ENCODE assay signal across 8 cellular contexts in genomic region chr15:39996228-39996627, GRCh38. TPM values are rescaled to one million over a fixed set of nuclear protein-coding genes. Genes with fewer than 3 reads are reported as not detected.
A peak's percentile ranks its signal among the peaks of the same experiment; 100 is the strongest.
DNase-seq lines count a peak whose midpoint lies in the region; ATAC-seq, FAIRE-seq and TF ChIP-seq lines count a peak whose summit lies in the region.
"Not testable (repeated sequence)": the region's sequence is repeated elsewhere in the genome, so short reads cannot be mapped to it uniquely, and the experiment has no call there.

No MANE protein-coding gene starts in this region.

- H4K8ac ChIP-seq in IMR-90 (ENCODE audit: low read depth in 2 of 2, low read length in 2 of 2) (0 out of 4 replicates have a peak overlapping the region, but pooled peaks of 1 of the 2 experiments have one; percentile 0), mesendoderm (ENCODE audit: low read depth, low read length) (peak overlapping the region; percentile 56)

- peaks cover 14 to 15% of the 10 kb centered on the region in 2 experiments; a peak in 3 of 4 replicates for H3K79me1 ChIP-seq in IMR-90 (ENCODE audit: low read depth in 1 of 2, low read length in 2 of 2)
- H3K79me1 ChIP-seq in mesendoderm (ENCODE audit: low read length) = not testable (repeated sequence)

- H3K36me3 ChIP-seq in GM23338 (ENCODE audit: insufficient read depth) (peaks cover 62% of the 10 kb centered on the region), IMR-90 (ENCODE audit: control insufficient read depth, insufficient read depth, low read length) (peaks cover 35% of the 10 kb centered on the region), bronchial epithelial cell (ENCODE audit: control insufficient read depth, insufficient read depth, low read length) (peaks cover 15% of the 10 kb centered on the region)
- H3K36me3 ChIP-seq in mesendoderm (ENCODE audit: control insufficient read depth, insufficient read depth, low read length) = not testable (repeated sequence)

- H2BK15ac ChIP-seq in IMR-90 (ENCODE audit: low read depth, low read length); mesendoderm (replicated peaks; ENCODE audit: low read depth): not testable (repeated sequence)

- POLR2A ChIA-PET in IMR-90 (lab: Charles Lee; ENCODE audit: unreplicated experiment); RWPE1 (lab: Yijun Ruan, JAX; ENCODE audit: low non-redundant PET); WTC11 (lab: Charles Lee): not testable (repeated sequence)

- H3K27me3 ChIP-seq in GM23338 (ENCODE audit: insufficient read depth); IMR-90 (ENCODE audit: control insufficient read depth, insufficient read depth, low read length); bronchial epithelial cell (ENCODE audit: control insufficient read depth, insufficient read depth, low read length); foreskin keratinocyte; mesendoderm (ENCODE audit: insufficient read depth, low read length, poor library complexity): not testable (repeated sequence)

- in situ Hi-C loops in IMR-90 (cut with MboI; ENCODE audit: low sequenced_read_pairs) = not testable (repeated sequence)

- not testable (repeated sequence) for TF ChIP-seq POLR2A in IMR-90 (IDR thresholded peaks at IDR 0.05; ENCODE audit: low read depth, low read length)

- H2BK20ac ChIP-seq in IMR-90 (ENCODE audit: low read depth, low read length) = peak overlapping the region; percentile 15; the same call in 1 of the 2 replicates

- H4K20me1 ChIP-seq in GM23338 (replicated peaks; ENCODE audit: insufficient read depth); IMR-90 (ENCODE audit: insufficient read depth, low read length): not testable (repeated sequence)

- no CpG with 5 or more reads among the region's 2 CpGs for WGBS in IMR-90 (ENCODE audit: extremely low coverage in 2 of 2, insufficient read length in 1 of 2), 2 experiments
- no CpG with 5 or more reads among the region's 2 CpGs for WGBS in mesendoderm (ENCODE audit: extremely low coverage, insufficient coverage, low lambda C conversion rate)

- H4K91ac ChIP-seq in IMR-90 (ENCODE audit: insufficient read depth, low read depth, low read length) = not testable (repeated sequence)

- dilution Hi-C loops in IMR-90 (cut with HindIII; ENCODE audit: low sequenced_read_pairs, unreplicated experiment) = not testable (repeated sequence)

- H3K56ac ChIP-seq in IMR-90 (ENCODE audit: extremely low read depth, insufficient read depth, low read length); mesendoderm (ENCODE audit: low read length): not testable (repeated sequence)

- H3K18ac ChIP-seq in IMR-90 (ENCODE audit: low read depth, low read length); mesendoderm (ENCODE audit: low read length): not testable (repeated sequence)

- H3K4me1 ChIP-seq in GM23338 (ENCODE audit: insufficient read depth); IMR-90 (ENCODE audit: control insufficient read depth, insufficient read depth, low read length); mesendoderm (ENCODE audit: control insufficient read depth, low read depth, low read length): not testable (repeated sequence)
- peaks cover 11% of the 10 kb centered on the region for H3K4me1 ChIP-seq in foreskin keratinocyte

- not testable (repeated sequence) for ATAC-seq in GM23338; IMR-90 (ENCODE audit: low read depth); WTC11
- peak; percentile 19 for ATAC-seq in foreskin keratinocyte

- FAIRE-seq in bronchial epithelial cell (lab: Jason Lieb, UNC) = not testable (repeated sequence)

- H3K4me3 ChIP-seq in GM23338; IMR-90 (ENCODE audit: insufficient read depth, low read depth, low read length); bronchial epithelial cell (ENCODE audit: low read depth, low read length); epithelial cell of esophagus (ENCODE audit: low read length); mesendoderm (ENCODE audit: low read length): not testable (repeated sequence)

- not testable (repeated sequence) for H3K4me3 Mint-ChIP-seq in GM23338, WTC11

- H3K27ac Mint-ChIP-seq in GM23338 (peak overlapping the region; percentile 68; the same call in 1 of the 2 replicates), WTC11 (peak overlapping the region; percentile 68)

- peak overlapping the region; percentile 13; the same call in 1 of the 2 replicates for H2AK5ac ChIP-seq in IMR-90 (ENCODE audit: low read depth, low read length)
- not testable (repeated sequence) for H2AK5ac ChIP-seq in mesendoderm (ENCODE audit: low read length)

- H3K36me3 Mint-ChIP-seq in GM23338 (ENCODE audit: low read depth) (peaks cover 69% of the 10 kb centered on the region), WTC11 (peaks cover 57% of the 10 kb centered on the region)

- H2AFZ ChIP-seq in GM23338; IMR-90 (replicated peaks; ENCODE audit: low read length, poor library complexity): not testable (repeated sequence)

- not testable (repeated sequence) for H3K4me1 Mint-ChIP-seq in GM23338, WTC11

- not testable (repeated sequence) for DNase-seq in GM23338 (ENCODE audit: low spot score); IMR-90; RWPE1 (ENCODE audit: low spot score); WTC11 (ENCODE audit: low spot score); mesendoderm
- DNase-seq in bronchial epithelial cell (ENCODE audit: low read depth) (peak; percentile 59), epithelial cell of esophagus (ENCODE audit: low read depth) (peak; percentile 63), foreskin keratinocyte (peak; percentile 17 to 52)

- not testable (repeated sequence) for H3K9me3 ChIP-seq in IMR-90 (ENCODE audit: control insufficient read depth, insufficient read depth, low read length)

- H2BK5ac ChIP-seq in IMR-90 (ENCODE audit: low read depth, low read length, poor library complexity, severe bottlenecking) = peak overlapping the region; percentile 16
- not testable (repeated sequence) for H2BK5ac ChIP-seq in mesendoderm (ENCODE audit: low read length)

- H3K27me3 Mint-ChIP-seq in GM23338 (ENCODE audit: insufficient read depth, low read depth, poor library complexity); WTC11 (ENCODE audit: low read depth): not testable (repeated sequence)

- not testable (repeated sequence) for H2AK9ac ChIP-seq in IMR-90 (replicated peaks; ENCODE audit: low read depth, low read length, poor library complexity)

- H3K9me1 ChIP-seq in IMR-90 (ENCODE audit: insufficient read depth, low read length) = peaks cover 11% of the 10 kb centered on the region

- H3K79me2 ChIP-seq in GM23338 (replicated peaks; ENCODE audit: insufficient read depth); mesendoderm (ENCODE audit: control insufficient read depth, insufficient read depth, low read length): not testable (repeated sequence)

- CTCF ChIA-PET in IMR-90 (lab: Yijun Ruan, JAX); WTC11 (lab: Charles Lee): not testable (repeated sequence)
- CTCF ChIA-PET in RWPE1 (lab: Yijun Ruan, JAX) = interaction anchor here (0.7 to 1.2 kb wide), 2 partner anchors 8 to 13 kb away, joined by 4 to 8 read pairs; no protein-coding TSS in a partner anchor

- H3K9ac ChIP-seq in IMR-90 (ENCODE audit: low read depth, low read length); mesendoderm (ENCODE audit: low read length): not testable (repeated sequence)

- H2BK120ac ChIP-seq in IMR-90 (ENCODE audit: low read depth, low read length); mesendoderm (ENCODE audit: low read depth, low read length): not testable (repeated sequence)

- H3K27ac ChIP-seq in GM23338 (ENCODE audit: low read depth) = peak overlapping the region; percentile 65; the same call in 1 of the 2 replicates
- H3K27ac ChIP-seq in IMR-90 (ENCODE audit: insufficient read depth, low read length); foreskin keratinocyte; mesendoderm (ENCODE audit: low read depth, low read length): not testable (repeated sequence)
- 0 out of 2 replicates have a peak overlapping the region, but pooled peaks have one; percentile 26 for H3K27ac ChIP-seq in RWPE1

- H3F3A ChIP-seq in GM23338 (replicated peaks; ENCODE audit: low read depth) = peaks cover 10% of the 10 kb centered on the region

- not testable (repeated sequence) for H3K23ac ChIP-seq in IMR-90 (ENCODE audit: low read depth, low read length); mesendoderm (ENCODE audit: low read length)

- not testable (repeated sequence) for H3K14ac ChIP-seq in IMR-90 (replicated peaks; ENCODE audit: low read depth, low read length)

- not testable (repeated sequence) for TF ChIP-seq CTCF in GM23338 (conservative IDR thresholded peaks at IDR 0.05; ENCODE audit: low read depth in 2 of 2); IMR-90 (conservative IDR thresholded peaks at IDR 0.05; ENCODE audit: low read depth, low read length); RWPE1 (conservative IDR thresholded peaks at IDR 0.05; ENCODE audit: low read depth); WTC11 (IDR thresholded peaks at IDR 0.05); bronchial epithelial cell (IDR thresholded peaks at IDR 0.05; ENCODE audit: insufficient read depth, low read length, severe bottlenecking); epithelial cell of esophagus (IDR thresholded peaks at IDR 0.05; ENCODE audit: insufficient read depth, low read depth, low read length, missing control alignments); foreskin keratinocyte (conservative IDR thresholded peaks at IDR 0.05)

- H3K9me2 ChIP-seq in GM23338 (ENCODE audit: insufficient read depth) = not testable (repeated sequence)

- H4K5ac ChIP-seq in IMR-90 (ENCODE audit: low read depth, low read length); mesendoderm (ENCODE audit: low read length): not testable (repeated sequence)

- not testable (repeated sequence) for H3K9me3 Mint-ChIP-seq in GM23338, WTC11

- peak overlapping the region; percentile 5; the same call in 1 of the 2 replicates for H3K4ac ChIP-seq in IMR-90 (ENCODE audit: low read depth, low read length)
- not testable (repeated sequence) for H3K4ac ChIP-seq in mesendoderm (ENCODE audit: low read depth, low read length)

- intact Hi-C loops in IMR-90 (cut with micrococcal nuclease) = loop anchor here (5.0 kb wide), 1 partner anchor 44 kb away; no protein-coding TSS in a partner anchor

- not testable (repeated sequence) for H3K4me2 ChIP-seq in GM23338; IMR-90 (ENCODE audit: low read depth, low read length); mesendoderm (ENCODE audit: low read length)

- not testable (repeated sequence) for BruUV-seq in IMR-90 (replicated peaks; lab: Mats Ljungman, UMichigan)

- not testable (repeated sequence) for TF ChIP-seq RAD21 in IMR-90 (IDR thresholded peaks at IDR 0.05; ENCODE audit: low read length)

RNA-seq across cellular contexts. Expression of gene SRP14, which starts 42.8 kb away (rescaled TPM):
- 249 and 294 TPM in 2 replicates for total RNA-seq in GM23338 (2014; rRNA removed; shearing (Covaris generic))
- polyA plus RNA-seq in GM23338 (2016; fragmentation: Nextera tagmentation; extraction: Ambion mirVana) (1,410 and 1,412 TPM in 2 replicates), IMR-90 (2012; rRNA removed) (295 and 296 TPM in 2 replicates), foreskin keratinocyte (403 and 413 TPM in 2 replicates)
- total RNA-seq in IMR-90 (2012; rRNA removed) (106 and 205 TPM in 2 replicates), WTC11 (2021) (190 to 199 TPM (median 192 TPM) in 3 replicates), bronchial epithelial cell (95.8 and 176 TPM in 2 replicates), foreskin keratinocyte (136 and 141 TPM in 2 replicates)
- polyA plus RNA-seq in IMR-90 (2012; cell fraction: cytosol; rRNA removed) = 198 and 487 TPM in 2 replicates
- 41.4 and 203 TPM in 2 replicates for polyA plus RNA-seq in IMR-90 (2012; cell fraction: nucleus; rRNA removed; ENCODE audit: low replicate concordance)
- polyA plus RNA-seq in mesendoderm (2013, experiment 1 of 2) = 546 TPM
- 544 TPM for polyA plus RNA-seq in mesendoderm (2013, experiment 2 of 2)
